In the genomic region with DNA sequence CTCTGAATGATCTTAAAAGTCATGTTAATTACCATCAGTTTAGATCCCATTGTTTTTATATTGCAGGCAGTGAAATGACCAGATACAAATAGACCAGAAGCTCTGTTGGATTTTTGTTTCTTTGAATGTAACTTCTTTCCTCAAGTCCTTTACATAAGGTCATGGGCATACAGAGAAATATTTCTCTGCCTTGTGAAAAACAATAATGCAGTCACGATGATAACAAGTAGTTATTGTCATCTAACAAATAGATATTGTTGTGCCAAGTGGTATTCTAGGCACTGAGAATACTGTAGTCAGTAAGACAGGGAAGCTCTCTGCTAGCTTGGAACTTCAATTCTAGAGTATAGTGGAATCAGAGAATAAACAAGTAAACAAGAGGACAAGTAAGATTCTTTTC, we compare ENCODE assay signal across 5 cellular contexts.
"Had no signal": no experiment of that assay in that cellular context is flagged by ENCODE, and none has a peak within 500 bp of the region (broad histone marks: within the 10 kb centered on the region; RNA-seq: fewer than 3 reads in every experiment).

No MANE protein-coding gene starts in this region.

- ATAC-seq: K562 had no signal

- DNase-seq: GM23248, HCEC 1CT, IMR-90 had no signal

- H3K4me3 ChIP-seq: GM23248, K562 had no signal

- H2AFZ ChIP-seq: GM23248 had no signal

- H3K27ac ChIP-seq: GM23248 had no signal

- H3K4me3 Mint-ChIP-seq: H9 had no signal
